Comparison of ENCODE assay signal across 3 cellular contexts in the genomic region with DNA sequence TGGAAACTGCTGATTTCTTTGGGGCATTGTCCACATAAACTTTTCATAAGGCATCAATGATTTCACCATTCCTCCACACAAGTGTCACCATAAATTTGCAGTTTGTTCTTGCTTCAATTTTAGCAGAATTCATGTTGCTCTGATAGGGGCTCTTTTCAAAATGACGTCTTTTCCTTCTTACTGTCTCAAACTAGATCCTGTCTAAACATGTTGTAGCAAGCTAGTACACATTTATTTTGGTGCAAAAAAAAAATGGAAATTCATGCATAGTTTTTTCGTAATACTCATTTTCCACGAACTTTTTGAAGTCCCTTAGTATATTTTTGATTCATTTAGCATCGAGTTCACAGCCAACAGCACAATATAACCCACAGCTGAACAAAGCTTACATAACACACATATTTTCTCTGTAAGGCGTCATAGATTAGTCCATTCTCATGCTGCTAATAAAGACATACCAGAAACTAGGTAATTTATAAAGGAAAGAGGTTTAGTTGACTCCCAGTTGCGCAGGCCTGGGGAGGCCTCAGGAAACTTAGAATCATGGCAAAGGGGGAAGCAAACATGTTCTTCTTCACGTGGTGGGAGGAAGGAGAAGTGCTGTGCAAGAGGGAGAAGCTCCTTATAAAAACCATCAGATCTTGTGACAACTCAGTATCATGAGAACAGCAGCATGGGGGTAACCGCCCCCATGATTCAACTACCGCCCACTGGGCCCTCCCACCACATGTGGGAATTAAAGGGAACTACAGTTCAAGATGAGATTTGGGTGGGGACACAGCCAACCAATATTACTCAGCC.
TF ChIP-seq lines count a peak whose summit lies in the region.

No MANE protein-coding gene starts in this region.

TF ChIP-seq in HEK293, 187 proteins besides CTCF, POLR2A, EP300 and RAD21 (continued from another document):
- TF ChIP-seq, protein P1, sequence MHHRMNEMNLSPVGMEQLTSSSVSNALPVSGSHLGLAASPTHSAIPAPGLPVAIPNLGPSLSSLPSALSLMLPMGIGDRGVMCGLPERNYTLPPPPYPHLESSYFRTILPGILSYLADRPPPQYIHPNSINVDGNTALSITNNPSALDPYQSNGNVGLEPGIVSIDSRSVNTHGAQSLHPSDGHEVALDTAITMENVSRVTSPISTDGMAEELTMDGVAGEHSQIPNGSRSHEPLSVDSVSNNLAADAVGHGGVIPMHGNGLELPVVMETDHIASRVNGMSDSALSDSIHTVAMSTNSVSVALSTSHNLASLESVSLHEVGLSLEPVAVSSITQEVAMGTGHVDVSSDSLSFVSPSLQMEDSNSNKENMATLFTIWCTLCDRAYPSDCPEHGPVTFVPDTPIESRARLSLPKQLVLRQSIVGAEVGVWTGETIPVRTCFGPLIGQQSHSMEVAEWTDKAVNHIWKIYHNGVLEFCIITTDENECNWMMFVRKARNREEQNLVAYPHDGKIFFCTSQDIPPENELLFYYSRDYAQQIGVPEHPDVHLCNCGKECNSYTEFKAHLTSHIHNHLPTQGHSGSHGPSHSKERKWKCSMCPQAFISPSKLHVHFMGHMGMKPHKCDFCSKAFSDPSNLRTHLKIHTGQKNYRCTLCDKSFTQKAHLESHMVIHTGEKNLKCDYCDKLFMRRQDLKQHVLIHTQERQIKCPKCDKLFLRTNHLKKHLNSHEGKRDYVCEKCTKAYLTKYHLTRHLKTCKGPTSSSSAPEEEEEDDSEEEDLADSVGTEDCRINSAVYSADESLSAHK (tag by site-specific recombination; IDR thresholded peaks at IDR 0.05), result no peak
- peak; percentile 60 for TF ChIP-seq EGR2 (tag by site-specific recombination; IDR thresholded peaks at IDR 0.05; ENCODE audit: low read depth)
- no peak for TF ChIP-seq ZNF76 (tag by site-specific recombination; IDR thresholded peaks at IDR 0.05; ENCODE audit: borderline replicate concordance, low read depth)
- no peak for TF ChIP-seq ZNF677 (tag by site-specific recombination; IDR thresholded peaks at IDR 0.05)
- no peak for TF ChIP-seq ZIC2 (tag by site-specific recombination; IDR thresholded peaks at IDR 0.05)
- no peak for TF ChIP-seq ZNF626 (tag by site-specific recombination; IDR thresholded peaks at IDR 0.05)
- peak; percentile 86 for TF ChIP-seq ZFHX2 (tag by site-specific recombination; conservative IDR thresholded peaks at IDR 0.05)
- no peak for TF ChIP-seq ZBTB8A (tag by site-specific recombination; IDR thresholded peaks at IDR 0.05)
- TF ChIP-seq, protein P2, sequence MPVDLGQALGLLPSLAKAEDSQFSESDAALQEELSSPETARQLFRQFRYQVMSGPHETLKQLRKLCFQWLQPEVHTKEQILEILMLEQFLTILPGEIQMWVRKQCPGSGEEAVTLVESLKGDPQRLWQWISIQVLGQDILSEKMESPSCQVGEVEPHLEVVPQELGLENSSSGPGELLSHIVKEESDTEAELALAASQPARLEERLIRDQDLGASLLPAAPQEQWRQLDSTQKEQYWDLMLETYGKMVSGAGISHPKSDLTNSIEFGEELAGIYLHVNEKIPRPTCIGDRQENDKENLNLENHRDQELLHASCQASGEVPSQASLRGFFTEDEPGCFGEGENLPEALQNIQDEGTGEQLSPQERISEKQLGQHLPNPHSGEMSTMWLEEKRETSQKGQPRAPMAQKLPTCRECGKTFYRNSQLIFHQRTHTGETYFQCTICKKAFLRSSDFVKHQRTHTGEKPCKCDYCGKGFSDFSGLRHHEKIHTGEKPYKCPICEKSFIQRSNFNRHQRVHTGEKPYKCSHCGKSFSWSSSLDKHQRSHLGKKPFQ (tag by site-specific recombination; IDR thresholded peaks at IDR 0.05), result no peak
- TF ChIP-seq REPIN1 (tag by site-specific recombination; IDR thresholded peaks at IDR 0.05; ENCODE audit: low read depth), result no peak
- no peak for TF ChIP-seq ZNF600 (tag by site-specific recombination; IDR thresholded peaks at IDR 0.05)
- no peak for TF ChIP-seq SCRT2 (tag by site-specific recombination; IDR thresholded peaks at IDR 0.05)

TF ChIP-seq in GM23338, 12 proteins besides CTCF, POLR2A, EP300 and RAD21:
- TF ChIP-seq, protein P3, sequence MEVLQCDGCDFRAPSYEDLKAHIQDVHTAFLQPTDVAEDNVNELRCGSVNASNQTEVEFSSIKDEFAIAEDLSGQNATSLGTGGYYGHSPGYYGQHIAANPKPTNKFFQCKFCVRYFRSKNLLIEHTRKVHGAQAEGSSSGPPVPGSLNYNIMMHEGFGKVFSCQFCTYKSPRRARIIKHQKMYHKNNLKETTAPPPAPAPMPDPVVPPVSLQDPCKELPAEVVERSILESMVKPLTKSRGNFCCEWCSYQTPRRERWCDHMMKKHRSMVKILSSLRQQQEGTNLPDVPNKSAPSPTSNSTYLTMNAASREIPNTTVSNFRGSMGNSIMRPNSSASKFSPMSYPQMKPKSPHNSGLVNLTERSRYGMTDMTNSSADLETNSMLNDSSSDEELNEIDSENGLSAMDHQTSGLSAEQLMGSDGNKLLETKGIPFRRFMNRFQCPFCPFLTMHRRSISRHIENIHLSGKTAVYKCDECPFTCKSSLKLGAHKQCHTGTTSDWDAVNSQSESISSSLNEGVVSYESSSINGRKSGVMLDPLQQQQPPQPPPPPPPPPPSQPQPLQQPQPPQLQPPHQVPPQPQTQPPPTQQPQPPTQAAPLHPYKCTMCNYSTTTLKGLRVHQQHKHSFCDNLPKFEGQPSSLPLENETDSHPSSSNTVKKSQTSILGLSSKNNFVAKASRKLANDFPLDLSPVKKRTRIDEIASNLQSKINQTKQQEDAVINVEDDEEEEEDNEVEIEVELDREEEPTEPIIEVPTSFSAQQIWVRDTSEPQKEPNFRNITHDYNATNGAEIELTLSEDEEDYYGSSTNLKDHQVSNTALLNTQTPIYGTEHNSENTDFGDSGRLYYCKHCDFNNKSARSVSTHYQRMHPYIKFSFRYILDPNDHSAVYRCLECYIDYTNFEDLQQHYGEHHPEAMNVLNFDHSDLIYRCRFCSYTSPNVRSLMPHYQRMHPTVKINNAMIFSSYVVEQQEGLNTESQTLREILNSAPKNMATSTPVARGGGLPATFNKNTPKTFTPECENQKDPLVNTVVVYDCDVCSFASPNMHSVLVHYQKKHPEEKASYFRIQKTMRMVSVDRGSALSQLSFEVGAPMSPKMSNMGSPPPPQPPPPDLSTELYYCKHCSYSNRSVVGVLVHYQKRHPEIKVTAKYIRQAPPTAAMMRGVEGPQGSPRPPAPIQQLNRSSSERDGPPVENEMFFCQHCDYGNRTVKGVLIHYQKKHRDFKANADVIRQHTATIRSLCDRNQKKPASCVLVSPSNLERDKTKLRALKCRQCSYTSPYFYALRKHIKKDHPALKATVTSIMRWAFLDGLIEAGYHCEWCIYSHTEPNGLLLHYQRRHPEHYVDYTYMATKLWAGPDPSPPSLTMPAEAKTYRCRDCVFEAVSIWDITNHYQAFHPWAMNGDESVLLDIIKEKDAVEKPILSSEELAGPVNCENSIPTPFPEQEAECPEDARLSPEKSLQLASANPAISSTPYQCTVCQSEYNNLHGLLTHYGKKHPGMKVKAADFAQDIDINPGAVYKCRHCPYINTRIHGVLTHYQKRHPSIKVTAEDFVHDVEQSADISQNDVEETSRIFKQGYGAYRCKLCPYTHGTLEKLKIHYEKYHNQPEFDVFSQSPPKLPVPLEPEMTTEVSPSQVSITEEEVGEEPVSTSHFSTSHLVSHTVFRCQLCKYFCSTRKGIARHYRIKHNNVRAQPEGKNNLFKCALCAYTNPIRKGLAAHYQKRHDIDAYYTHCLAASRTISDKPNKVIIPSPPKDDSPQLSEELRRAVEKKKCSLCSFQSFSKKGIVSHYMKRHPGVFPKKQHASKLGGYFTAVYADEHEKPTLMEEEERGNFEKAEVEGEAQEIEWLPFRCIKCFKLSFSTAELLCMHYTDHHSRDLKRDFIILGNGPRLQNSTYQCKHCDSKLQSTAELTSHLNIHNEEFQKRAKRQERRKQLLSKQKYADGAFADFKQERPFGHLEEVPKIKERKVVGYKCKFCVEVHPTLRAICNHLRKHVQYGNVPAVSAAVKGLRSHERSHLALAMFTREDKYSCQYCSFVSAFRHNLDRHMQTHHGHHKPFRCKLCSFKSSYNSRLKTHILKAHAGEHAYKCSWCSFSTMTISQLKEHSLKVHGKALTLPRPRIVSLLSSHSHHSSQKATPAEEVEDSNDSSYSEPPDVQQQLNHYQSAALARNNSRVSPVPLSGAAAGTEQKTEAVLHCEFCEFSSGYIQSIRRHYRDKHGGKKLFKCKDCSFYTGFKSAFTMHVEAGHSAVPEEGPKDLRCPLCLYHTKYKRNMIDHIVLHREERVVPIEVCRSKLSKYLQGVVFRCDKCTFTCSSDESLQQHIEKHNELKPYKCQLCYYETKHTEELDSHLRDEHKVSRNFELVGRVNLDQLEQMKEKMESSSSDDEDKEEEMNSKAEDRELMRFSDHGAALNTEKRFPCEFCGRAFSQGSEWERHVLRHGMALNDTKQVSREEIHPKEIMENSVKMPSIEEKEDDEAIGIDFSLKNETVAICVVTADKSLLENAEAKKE (CRISPR knock-in tag; IDR thresholded peaks at IDR 0.05), result no peak

TF ChIP-seq in SK-N-SH, 30 proteins besides CTCF, POLR2A, EP300 and RAD21 (continued from another document):
- TF ChIP-seq TAF1 (IDR thresholded peaks at IDR 0.05; ENCODE audit: borderline replicate concordance, low read depth, low read length) (no peak), SMC3 (IDR thresholded peaks at IDR 0.05; ENCODE audit: low read depth, low read length) (no peak), RCOR1 (IDR thresholded peaks at IDR 0.05; ENCODE audit: low read length) (no peak), MXI1 (IDR thresholded peaks at IDR 0.05; ENCODE audit: low read depth, low read length) (no peak), EZH2phosphoT487 (IDR thresholded peaks at IDR 0.05; ENCODE audit: borderline replicate concordance, low read depth) (no peak)
- TF ChIP-seq, protein P4, sequence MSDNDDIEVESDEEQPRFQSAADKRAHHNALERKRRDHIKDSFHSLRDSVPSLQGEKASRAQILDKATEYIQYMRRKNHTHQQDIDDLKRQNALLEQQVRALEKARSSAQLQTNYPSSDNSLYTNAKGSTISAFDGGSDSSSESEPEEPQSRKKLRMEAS (IDR thresholded peaks at IDR 0.05; ENCODE audit: low read depth), result no peak
- TF ChIP-seq, protein P5, sequence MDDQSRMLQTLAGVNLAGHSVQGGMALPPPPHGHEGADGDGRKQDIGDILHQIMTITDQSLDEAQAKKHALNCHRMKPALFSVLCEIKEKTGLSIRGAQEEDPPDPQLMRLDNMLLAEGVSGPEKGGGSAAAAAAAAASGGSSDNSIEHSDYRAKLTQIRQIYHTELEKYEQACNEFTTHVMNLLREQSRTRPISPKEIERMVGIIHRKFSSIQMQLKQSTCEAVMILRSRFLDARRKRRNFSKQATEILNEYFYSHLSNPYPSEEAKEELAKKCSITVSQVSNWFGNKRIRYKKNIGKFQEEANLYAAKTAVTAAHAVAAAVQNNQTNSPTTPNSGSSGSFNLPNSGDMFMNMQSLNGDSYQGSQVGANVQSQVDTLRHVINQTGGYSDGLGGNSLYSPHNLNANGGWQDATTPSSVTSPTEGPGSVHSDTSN (IDR thresholded peaks at IDR 0.05), result no peak
